ENCODE assay signal across 23 cellular contexts in genomic region chr6:167517546-167517945, GRCh38.
"Had no signal": no experiment of that assay in that cellular context is flagged by ENCODE, and none has a peak within 500 bp of the region (broad histone marks: within the 10 kb centered on the region; RNA-seq: fewer than 3 reads in every experiment).

No MANE protein-coding gene starts in this region.

- H3K27me3 ChIP-seq: MG63, SJCRH30 had no signal

- ATAC-seq: HepG2, SK-N-SH treated with all-trans-retinoic acid at 6 μM for 48 hours had no signal

- H3K27ac ChIP-seq: SJCRH30 had no signal

- H3K36me3 ChIP-seq: MG63, SJCRH30 had no signal

- H3K4me1 ChIP-seq: SJCRH30 had no signal

- DNase-seq: IMR-90, Karpas-422, KG1, MG63, NCI-H1092, NCI-H1105 treated with DMSO at 0.1 percent for 48 hours, NCI-H1417 treated with DMSO at 0.1 percent for 48 hours, NCI-H146, NCI-H1694 treated with DMSO at 0.1 percent for 48 hours, NCI-H1930, NCI-H2081, NCI-H2107, NCI-H226, NCI-H446, NCI-H510A, NCI-H524 treated with DMSO at 0.1 percent for 48 hours, NCI-H69, NCI-H774, RPMI8226, SHP77 treated with DMSO at 0.1 percent for 48 hours, SJCRH30 had no signal

- H3K4me3 ChIP-seq: MG63, SJCRH30 had no signal

- H3K9me3 ChIP-seq: MG63 had no signal
